In genomic region chr12:98538031-98538430, GRCh38 we compare ENCODE assay signal across 26 cellular contexts.
"Had no signal": no experiment of that assay in that cellular context is flagged by ENCODE, and none has a peak within 500 bp of the region (broad histone marks: within the 10 kb centered on the region; RNA-seq: fewer than 3 reads in every experiment).

No MANE protein-coding gene starts in this region.

- H3K36me3 ChIP-seq: breast epithelium had no signal

- H3K27me3 Mint-ChIP-seq: activated B cell treated with CpG ODN at 0.5 μM for 24 hours; activated CD4-positive, alpha-beta T cell treated with anti-CD3 and anti-CD28 coated beads for 36 hours; activated naive CD8-positive, alpha-beta T cell treated with anti-CD3 and anti-CD28 coated beads for 36 hours; central memory CD8-positive, alpha-beta T cell had no signal

- H3K4me1 Mint-ChIP-seq: activated B cell treated with CpG ODN at 0.5 μM for 24 hours; central memory CD8-positive, alpha-beta T cell had no signal

- H3K9me3 Mint-ChIP-seq: activated B cell treated with CpG ODN at 0.5 μM for 24 hours; activated naive CD8-positive, alpha-beta T cell treated with anti-CD3 and anti-CD28 coated beads for 36 hours; central memory CD8-positive, alpha-beta T cell; immature natural killer cell; nephron had no signal

- H3K4me1 ChIP-seq: breast epithelium, foreskin keratinocyte, left lung, pancreas, testis, vagina had no signal

- FAIRE-seq: colon, pancreas, small intestine had no signal

- ATAC-seq: activated CD4-positive, alpha-beta T cell treated with anti-CD3 and anti-CD28 coated beads for 36 hours; foreskin keratinocyte; left lung; pancreas; sciatic nerve had no signal

- H3K27me3 ChIP-seq: breast epithelium, foreskin keratinocyte, left lung, pancreas, testis, vagina had no signal

- DNase-seq: activated B cell treated with CpG ODN at 0.5 μM for 24 hours; activated CD4-positive, alpha-beta T cell treated with anti-CD3 and anti-CD28 coated beads for 36 hours; activated CD4-positive, alpha-beta T cell treated with anti-CD3 and anti-CD28 coated beads, Interleukin-2, amount 50 U/mL, for 4 hours; activated CD8-positive, alpha-beta memory T cell treated with anti-CD3 and anti-CD28 coated beads for 24 hours; activated CD8-positive, alpha-beta memory T cell treated with anti-CD3 and anti-CD28 coated beads, Interleukin-2, amount 50 U/mL, for 4 hours; activated naive CD4-positive, alpha-beta T cell treated with Interleukin-2 at 50 U/mL for 16 hours; activated naive CD8-positive, alpha-beta T cell treated with anti-CD3 and anti-CD28 coated beads for 36 hours; activated T-cell treated with anti-CD3 and anti-CD28 coated beads, Interleukin-2, amount 50 U/mL, for 48 hours; effector memory CD4-positive, alpha-beta T cell; foreskin keratinocyte; immature natural killer cell; left lung; pancreas; small intestine; stimulated activated CD4-positive, alpha-beta T cell treated with anti-CD3 and anti-CD28 coated beads, Interleukin-2, amount 100 ng/mL, for 24 hours; stimulated activated CD8-positive, alpha-beta memory T cell treated with anti-CD3 and anti-CD28 coated beads, Interleukin-4, amount 100 ng/mL, for 48 hours; stimulated activated naive CD4-positive, alpha-beta T cell; T1000; testis; trophoblast cell had no signal

- H3K27ac ChIP-seq: breast epithelium, foreskin keratinocyte, left lung, pancreas, testis, vagina had no signal

- H3K4me3 Mint-ChIP-seq: activated B cell treated with CpG ODN at 0.5 μM for 24 hours; activated CD4-positive, alpha-beta T cell treated with anti-CD3 and anti-CD28 coated beads for 36 hours; activated naive CD8-positive, alpha-beta T cell treated with anti-CD3 and anti-CD28 coated beads for 36 hours; central memory CD8-positive, alpha-beta T cell; immature natural killer cell; nephron had no signal

- H3K4me3 ChIP-seq: breast epithelium, left lung, pancreas, testis, vagina had no signal

- H3K27ac Mint-ChIP-seq: activated B cell treated with CpG ODN at 0.5 μM for 24 hours; activated CD4-positive, alpha-beta T cell treated with anti-CD3 and anti-CD28 coated beads for 36 hours; activated naive CD8-positive, alpha-beta T cell treated with anti-CD3 and anti-CD28 coated beads for 36 hours; nephron had no signal

- H3K9me3 ChIP-seq: breast epithelium, left lung, testis, vagina had no signal
